8 cellular contexts compared by ENCODE assay signal in genomic region chr3:39052613-39053012, GRCh38. TPM values are rescaled to one million over a fixed set of nuclear protein-coding genes. Genes with fewer than 3 reads are reported as not detected.
DNase-seq lines count a peak whose midpoint lies in the region; ATAC-seq and TF ChIP-seq lines count a peak whose summit lies in the region.

No MANE protein-coding gene starts in this region.

- H2AFZ ChIP-seq in IMR-90 (replicated peaks; ENCODE audit: low read length, poor library complexity) (no peak overlapping the region), mammary epithelial cell (ENCODE audit: low read depth, low read length) (peak overlapping the region; percentile 98)

- H4K20me1 ChIP-seq in IMR-90 (ENCODE audit: insufficient read depth, low read length) (no peaks in the 10 kb centered on the region; the same call in 1 of the 2 replicates), mammary epithelial cell (ENCODE audit: insufficient read depth, low read length) (no peaks in the 10 kb centered on the region)

- no peak overlapping the region for H3K56ac ChIP-seq in IMR-90 (ENCODE audit: extremely low read depth, insufficient read depth, low read length)

- TF ChIP-seq CTCF in AG04449 (IDR thresholded peaks at IDR 0.05; ENCODE audit: insufficient read depth, low read length, missing control alignments) (no peak), IMR-90 (conservative IDR thresholded peaks at IDR 0.05; ENCODE audit: low read depth, low read length) (no peak), mammary epithelial cell (conservative IDR thresholded peaks at IDR 0.05 in 1 of 2, IDR thresholded peaks at IDR 0.05 in 1 of 2; ENCODE audit: extremely low read depth in 1 of 2, insufficient read depth in 1 of 2, low read depth in 1 of 2, low read length in 2 of 2) (no peak)

- TF ChIP-seq POLR2A in IMR-90 (IDR thresholded peaks at IDR 0.05; ENCODE audit: low read depth, low read length): no peak

- BruUV-seq in IMR-90 (replicated peaks; lab: Mats Ljungman, UMichigan): no TSS peak
- BruUV-seq in mammary epithelial cell (replicated peaks; lab: Mats Ljungman, UMichigan): no TSS peak

- no peak overlapping the region for H2BK5ac ChIP-seq in IMR-90 (ENCODE audit: low read depth, low read length, poor library complexity, severe bottlenecking)

- H2AK5ac ChIP-seq in IMR-90 (ENCODE audit: low read depth, low read length): no peak overlapping the region

- POLR2A ChIA-PET in AG04449 (lab: Yijun Ruan, JAX) (no interaction called here), IMR-90 (lab: Charles Lee; ENCODE audit: unreplicated experiment) (no interaction called here)

- H2AK9ac ChIP-seq in IMR-90 (replicated peaks; ENCODE audit: low read depth, low read length, poor library complexity): no peak overlapping the region

- in situ Hi-C loops in IMR-90 (cut with MboI; ENCODE audit: low sequenced_read_pairs): no loop called here
- in situ Hi-C loops in mammary epithelial cell (cut with MboI; ENCODE audit: low sequenced_read_pairs in 2 of 2): no loop called here

- no peak overlapping the region for H3K18ac ChIP-seq in IMR-90 (ENCODE audit: low read depth, low read length)

- H2BK15ac ChIP-seq in IMR-90 (ENCODE audit: low read depth, low read length): no peak overlapping the region

- H3K36me3 ChIP-seq in IMR-90 (ENCODE audit: control insufficient read depth, insufficient read depth, low read length): no peaks in the 10 kb centered on the region
- no peaks in the 10 kb centered on the region for H3K36me3 ChIP-seq in mammary epithelial cell (ENCODE audit: insufficient read depth, low read length)
- no peaks in the 10 kb centered on the region for H3K36me3 ChIP-seq in muscle layer of colon (ENCODE audit: insufficient read depth, low read length)

- peaks cover 2% of the 10 kb centered on the region; the same call in 1 of the 2 replicates for H3K4me1 ChIP-seq in IMR-90 (ENCODE audit: control insufficient read depth, insufficient read depth, low read length)
- no peaks in the 10 kb centered on the region for H3K4me1 ChIP-seq in mammary epithelial cell (ENCODE audit: insufficient read depth, low read length)
- peaks cover 6% of the 10 kb centered on the region for H3K4me1 ChIP-seq in muscle layer of colon (ENCODE audit: insufficient read depth, low read length)

- H3K9ac ChIP-seq in IMR-90 (ENCODE audit: low read depth, low read length) (peak overlapping the region; percentile 33), mammary epithelial cell (ENCODE audit: insufficient read depth, low read length) (peak overlapping the region; percentile 79), muscle layer of colon (ENCODE audit: low read length) (peak overlapping the region; percentile 75)

- CTCF ChIA-PET in AG04449 (lab: Yijun Ruan, JAX): interaction anchor here (0.5 kb wide), 1 partner anchor 238 kb away, joined by 3 read pairs; no protein-coding TSS in a partner anchor
- CTCF ChIA-PET in IMR-90 (lab: Yijun Ruan, JAX): interaction anchor here (0.6 kb wide), 1 partner anchor 1681 kb away, joined by 3 read pairs; no protein-coding TSS in a partner anchor
- CTCF ChIA-PET in mammary epithelial cell (lab: Charles Lee; ENCODE audit: low non-redundant PET): no interaction called here

- no peak for ATAC-seq in IMR-90 (ENCODE audit: low read depth)
- no peak for ATAC-seq in GM21737 (IDR thresholded peaks at IDR 0.05; ENCODE audit: unreplicated experiment)
- ATAC-seq in HG03135 (IDR thresholded peaks at IDR 0.05; ENCODE audit: unreplicated experiment): no peak

- H3K9me3 ChIP-seq in IMR-90 (ENCODE audit: control insufficient read depth, insufficient read depth, low read length) (no peaks in the 10 kb centered on the region), mammary epithelial cell (replicated peaks; ENCODE audit: insufficient read depth, low read length) (no peaks in the 10 kb centered on the region), muscle layer of colon (ENCODE audit: low read length) (no peaks in the 10 kb centered on the region)

- peaks cover 4% of the 10 kb centered on the region for H3K9me1 ChIP-seq in IMR-90 (ENCODE audit: insufficient read depth, low read length)

- H3K4me2 ChIP-seq in IMR-90 (ENCODE audit: low read depth, low read length) (peak overlapping the region; percentile 93), mammary epithelial cell (ENCODE audit: insufficient read depth, low read depth, low read length) (peak overlapping the region; percentile 87)

- no peak overlapping the region for H2BK20ac ChIP-seq in IMR-90 (ENCODE audit: low read depth, low read length)

- no CpG with 5 or more reads among the region's 12 CpGs for WGBS in IMR-90 (ENCODE audit: extremely low coverage in 2 of 2, insufficient read length in 1 of 2), 2 experiments
- 0% methylated on average over 12 of the region's 12 CpGs for WGBS in mammary epithelial cell (ENCODE audit: low coverage, missing lambda C conversion rate)

- no peak overlapping the region; the same call in 1 of the 2 replicates for H3K27ac ChIP-seq in IMR-90 (ENCODE audit: insufficient read depth, low read length)
- peak overlapping the region; percentile 76 for H3K27ac ChIP-seq in mammary epithelial cell (ENCODE audit: insufficient read depth, low read depth, low read length)
- H3K27ac ChIP-seq in muscle layer of colon (ENCODE audit: low read depth, low read length): peak overlapping the region; percentile 92

- DNase-seq in AG04449 (ENCODE audit: low read depth, low spot score): no peak
- DNase-seq in IMR-90: no peak
- no peak for DNase-seq in mammary epithelial cell
- no peak for DNase-seq in kidney tubule cell (ENCODE audit: low spot score)
- DNase-seq in NCI-H1694 (lab: John Stamatoyannopoulos, UW): no peak

- no peak overlapping the region for H3K4ac ChIP-seq in IMR-90 (ENCODE audit: low read depth, low read length)

- dilution Hi-C loops in IMR-90 (cut with HindIII; ENCODE audit: low sequenced_read_pairs, unreplicated experiment): no loop called here
- dilution Hi-C loops in mammary epithelial cell (cut with HindIII; ENCODE audit: low sequenced_read_pairs): no loop called here

- peaks cover 4 to 21% of the 10 kb centered on the region in 2 experiments; a peak in 3 of 4 replicates for H3K79me1 ChIP-seq in IMR-90 (ENCODE audit: low read depth in 1 of 2, low read length in 2 of 2)

- H3K23ac ChIP-seq in IMR-90 (ENCODE audit: low read depth, low read length): no peak overlapping the region

- peak overlapping the region; percentile 77 for H3K4me3 ChIP-seq in AG04449 (ENCODE audit: low read depth, low read length)
- peak overlapping the region; percentile 85 for H3K4me3 ChIP-seq in IMR-90 (ENCODE audit: insufficient read depth, low read depth, low read length)
- peak overlapping the region; percentile 74 to 93 (median 89) for H3K4me3 ChIP-seq in mammary epithelial cell (replicated peaks in 1 of 3; ENCODE audit: insufficient read depth in 1 of 3, low read depth in 2 of 3, low read length in 3 of 3)
- H3K4me3 ChIP-seq in muscle layer of colon (ENCODE audit: low read depth in 1 of 2, low read length in 2 of 2): peak overlapping the region; percentile 78 to 96

- H3K79me2 ChIP-seq in mammary epithelial cell (ENCODE audit: insufficient read depth, low read length): peaks cover 45% of the 10 kb centered on the region

- no peak overlapping the region for H3K14ac ChIP-seq in IMR-90 (replicated peaks; ENCODE audit: low read depth, low read length)

- H4K8ac ChIP-seq in IMR-90 (ENCODE audit: low read depth in 2 of 2, low read length in 2 of 2): no peak overlapping the region

- no peak overlapping the region for H4K91ac ChIP-seq in IMR-90 (ENCODE audit: insufficient read depth, low read depth, low read length)

- no peak overlapping the region for H4K5ac ChIP-seq in IMR-90 (ENCODE audit: low read depth, low read length)

- H3K27me3 ChIP-seq in IMR-90 (ENCODE audit: control insufficient read depth, insufficient read depth, low read length): no peaks in the 10 kb centered on the region
- no peaks in the 10 kb centered on the region for H3K27me3 ChIP-seq in mammary epithelial cell (ENCODE audit: insufficient read depth, low read length)
- no peaks in the 10 kb centered on the region for H3K27me3 ChIP-seq in muscle layer of colon (ENCODE audit: control insufficient read depth in 1 of 2, insufficient read depth in 2 of 2, low read length in 2 of 2)

- no peak overlapping the region for H2BK120ac ChIP-seq in IMR-90 (ENCODE audit: low read depth, low read length)

- intact Hi-C loops in IMR-90 (cut with micrococcal nuclease) (no loop called here), mammary epithelial cell (cut with micrococcal nuclease) (no loop called here)

- no peak for TF ChIP-seq RAD21 in IMR-90 (IDR thresholded peaks at IDR 0.05; ENCODE audit: low read length)

RNA-seq across cellular contexts. Expression of gene WDR48, which starts 0.8 kb away (rescaled TPM):
- total RNA-seq in IMR-90 (2012; rRNA removed) (41.2 and 68.6 TPM in 2 replicates), mammary epithelial cell (10 to 100 TPM; 28.8 to 31.6 TPM)
- polyA plus RNA-seq in IMR-90 (2012; rRNA removed) (10.7 and 14.4 TPM in 2 replicates), mammary epithelial cell (11.7 TPM)
- polyA plus RNA-seq in IMR-90 (2012; cell fraction: cytosol; rRNA removed): 3.9 and 5.7 TPM in 2 replicates
- 3.1 and 26.6 TPM in 2 replicates for polyA plus RNA-seq in IMR-90 (2012; cell fraction: nucleus; rRNA removed; ENCODE audit: low replicate concordance)
- polyA minus RNA-seq in mammary epithelial cell: 8.3 TPM

RNA-seq across cellular contexts. Expression of gene SCN11A, which starts 0.9 kb away (rescaled TPM):
- total RNA-seq in IMR-90 (2012; rRNA removed): under 0.01 TPM in 1 of 2 replicates, not detected in the other
- 0.02 TPM in 1 of 2 replicates, not detected in the other for polyA plus RNA-seq in IMR-90 (2012; rRNA removed)
- polyA plus RNA-seq in IMR-90 (2012; cell fraction: cytosol; rRNA removed): not detected in 2 replicates
- polyA plus RNA-seq in IMR-90 (2012; cell fraction: nucleus; rRNA removed; ENCODE audit: low replicate concordance): 0.01 and 0.14 TPM in 2 replicates
- not detected for total RNA-seq in mammary epithelial cell
- polyA plus RNA-seq in mammary epithelial cell: not detected
- polyA minus RNA-seq in mammary epithelial cell: not detected

RNA-seq across cellular contexts. Expression of gene GORASP1, which starts 54.8 kb away (rescaled TPM):
- 25.8 and 35.0 TPM in 2 replicates for total RNA-seq in IMR-90 (2012; rRNA removed)
- 56.6 and 58.9 TPM in 2 replicates for polyA plus RNA-seq in IMR-90 (2012; rRNA removed)
- 27.6 and 41.5 TPM in 2 replicates for polyA plus RNA-seq in IMR-90 (2012; cell fraction: cytosol; rRNA removed)
- 133 and 180 TPM in 2 replicates for polyA plus RNA-seq in IMR-90 (2012; cell fraction: nucleus; rRNA removed; ENCODE audit: low replicate concordance)
- total RNA-seq in mammary epithelial cell: 10 to 100 TPM; 47.0 to 51.3 TPM
- 37.7 TPM for polyA plus RNA-seq in mammary epithelial cell
- polyA minus RNA-seq in mammary epithelial cell: 73.7 TPM

RNA-seq across cellular contexts. Expression of gene TTC21A, which starts 54.9 kb away (rescaled TPM):
- total RNA-seq in IMR-90 (2012; rRNA removed) (0.56 and 0.90 TPM in 2 replicates), mammary epithelial cell (1 to 10 TPM; 5.2 to 5.7 TPM)
- polyA plus RNA-seq in IMR-90 (2012; rRNA removed) (1.6 and 1.8 TPM in 2 replicates), mammary epithelial cell (1.3 TPM)
- polyA plus RNA-seq in IMR-90 (2012; cell fraction: cytosol; rRNA removed): 0.38 and 0.93 TPM in 2 replicates
- 10.7 and 13.0 TPM in 2 replicates for polyA plus RNA-seq in IMR-90 (2012; cell fraction: nucleus; rRNA removed; ENCODE audit: low replicate concordance)
- not detected for polyA minus RNA-seq in mammary epithelial cell
